ENCODE assay signal across 29 cellular contexts in the genomic region with DNA sequence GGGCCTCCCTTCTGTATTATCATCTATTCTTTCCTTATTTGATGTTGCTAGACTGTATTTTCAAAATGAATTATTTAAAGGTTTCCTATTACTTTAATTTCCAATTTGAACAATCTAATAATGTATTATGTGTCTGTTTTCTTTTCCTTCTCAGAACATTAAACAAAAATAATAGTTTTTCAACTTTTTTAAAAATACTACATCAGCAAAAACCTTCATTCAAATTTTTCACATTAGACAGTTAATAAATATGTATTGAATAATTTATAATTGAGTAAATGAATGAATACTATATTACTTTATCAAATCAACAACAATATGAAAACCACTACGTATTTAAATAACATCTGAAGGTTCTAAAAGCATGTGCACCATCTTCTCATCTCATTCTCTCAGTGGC.
"Had no signal": no experiment of that assay in that cellular context is flagged by ENCODE, and none has a peak within 500 bp of the region (broad histone marks: within the 10 kb centered on the region; RNA-seq: fewer than 3 reads in every experiment).

No MANE protein-coding gene starts in this region.

- H3K36me3 Mint-ChIP-seq: immature natural killer cell, memory B cell, naive B cell had no signal

- FAIRE-seq: endometrium had no signal

- H3K27ac ChIP-seq: esophagus squamous epithelium, neutrophil, parathyroid adenoma, prostate gland, skin epidermis, suprapubic skin, transverse colon, upper lobe of right lung, uterus had no signal

- H3K79me2 ChIP-seq: parathyroid adenoma had no signal

- H3K9me3 ChIP-seq: esophagus squamous epithelium, mucosa of descending colon, neutrophil, prostate gland, suprapubic skin, transverse colon, upper lobe of right lung, uterus had no signal

- ATAC-seq: effector memory CD8-positive, alpha-beta T cell; left ventricle myocardium superior; mucosa of descending colon; natural killer cell treated with Interleukin-12 subunit alpha and Interleukin-12 subunit beta and Interleukin-15 and Interleukin-18, amount 100 ng/mL, for 72 hours; right cardiac atrium; stimulated activated naive CD8-positive, alpha-beta T cell treated with anti-CD3 and anti-CD28 coated beads, Interleukin-15, amount 100 ng/mL, for 72 hours; upper lobe of right lung had no signal

- H3K9ac ChIP-seq: parathyroid adenoma had no signal

- H3K4me3 Mint-ChIP-seq: effector memory CD8-positive, alpha-beta T cell; immature natural killer cell; memory B cell; naive B cell; natural killer cell treated with Interleukin-12 subunit alpha and Interleukin-12 subunit beta and Interleukin-15 and Interleukin-18, amount 100 ng/mL, for 72 hours; neural crest cell; stimulated activated naive CD8-positive, alpha-beta T cell treated with anti-CD3 and anti-CD28 coated beads, Interleukin-15, amount 100 ng/mL, for 72 hours had no signal

- H3K27me3 ChIP-seq: esophagus squamous epithelium, neutrophil, suprapubic skin, transverse colon, upper lobe of right lung, uterus had no signal

- H3K4me1 Mint-ChIP-seq: immature natural killer cell; memory B cell; naive B cell; stimulated activated naive CD8-positive, alpha-beta T cell treated with anti-CD3 and anti-CD28 coated beads, Interleukin-15, amount 100 ng/mL, for 72 hours had no signal

- H2AFZ ChIP-seq: parathyroid adenoma had no signal

- H3K27ac Mint-ChIP-seq: effector memory CD8-positive, alpha-beta T cell; immature natural killer cell; memory B cell; naive B cell; natural killer cell treated with Interleukin-12 subunit alpha and Interleukin-12 subunit beta and Interleukin-15 and Interleukin-18, amount 100 ng/mL, for 72 hours; stimulated activated naive CD8-positive, alpha-beta T cell treated with anti-CD3 and anti-CD28 coated beads, Interleukin-15, amount 100 ng/mL, for 72 hours had no signal

- H3K9me3 Mint-ChIP-seq: memory B cell; neural crest cell; stimulated activated naive CD8-positive, alpha-beta T cell treated with anti-CD3 and anti-CD28 coated beads, Interleukin-15, amount 100 ng/mL, for 72 hours had no signal

- H3K4me3 ChIP-seq: esophagus squamous epithelium, lung, mucosa of descending colon, prostate gland, skin epidermis, suprapubic skin, transverse colon, upper lobe of right lung, uterus had no signal

- H3K27me3 Mint-ChIP-seq: effector memory CD8-positive, alpha-beta T cell; memory B cell; naive B cell; natural killer cell treated with Interleukin-12 subunit alpha and Interleukin-12 subunit beta and Interleukin-15 and Interleukin-18, amount 100 ng/mL, for 72 hours; stimulated activated naive CD8-positive, alpha-beta T cell treated with anti-CD3 and anti-CD28 coated beads, Interleukin-15, amount 100 ng/mL, for 72 hours had no signal

- H3K36me3 ChIP-seq: esophagus squamous epithelium, neutrophil, prostate gland, suprapubic skin, transverse colon, upper lobe of right lung, uterus had no signal

- H3K4me1 ChIP-seq: esophagus squamous epithelium, parathyroid adenoma, prostate gland, suprapubic skin, transverse colon, upper lobe of right lung, uterus had no signal

- DNase-seq: cortex of kidney; effector memory CD8-positive, alpha-beta T cell; erythroblast; esophagus squamous epithelium; foreskin melanocyte; hypothalamus; immature natural killer cell; islet precursor cell; left ventricle myocardium superior; mucosa of descending colon; naive B cell; right cardiac atrium; stimulated activated CD4-positive, alpha-beta T cell treated with anti-CD3 and anti-CD28 coated beads, Interleukin-15, amount 100 ng/mL, for 24 hours; stimulated activated CD4-positive, alpha-beta T cell treated with anti-CD3 and anti-CD28 coated beads, Interleukin-2, amount 100 ng/mL, for 48 hours; stimulated activated naive CD4-positive, alpha-beta T cell; stimulated activated naive CD8-positive, alpha-beta T cell treated with anti-CD3 and anti-CD28 coated beads, Interleukin-15, amount 100 ng/mL, for 72 hours; transverse colon; upper lobe of right lung; uterus had no signal
